ENCODE assay signal across 27 cellular contexts in the genomic region with DNA sequence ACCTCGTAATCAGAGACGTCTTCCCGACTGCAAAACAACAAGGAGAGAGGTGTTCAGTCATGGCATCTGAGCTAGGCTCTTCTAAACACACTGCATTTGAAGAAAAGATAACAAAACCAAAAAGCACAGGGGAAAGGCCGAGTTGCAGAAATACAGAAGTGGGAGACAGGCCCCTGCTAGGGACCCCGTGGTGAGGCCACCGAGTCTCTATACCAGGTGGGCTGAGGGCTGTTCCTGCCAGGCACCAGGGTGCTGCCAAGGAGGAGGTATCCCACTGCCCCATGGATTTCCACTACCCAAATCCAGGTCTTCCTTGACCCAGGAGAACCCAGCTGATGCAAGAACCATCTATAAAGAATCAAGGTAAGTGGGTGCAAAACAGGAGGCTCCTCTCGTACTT.
"Had no signal": no experiment of that assay in that cellular context is flagged by ENCODE, and none has a peak within 500 bp of the region (broad histone marks: within the 10 kb centered on the region; RNA-seq: fewer than 3 reads in every experiment).

No MANE protein-coding gene starts in this region.

- H3K27me3 ChIP-seq: ascending aorta, cardiac muscle cell, SJCRH30 had no signal

- H3K36me3 Mint-ChIP-seq: activated CD8-positive, alpha-beta memory T cell treated with anti-CD3 and anti-CD28 coated beads, Interleukin-2, amount 10 ng/mL, durations not matched to agents 7 days and 5 days; activated naive CD4-positive, alpha-beta T cell treated with anti-CD3 and anti-CD28 coated beads, Interleukin-2, amount 10 ng/mL, durations not matched to agents 7 days and 5 days; activated naive CD8-positive, alpha-beta T cell had no signal

- H3K27ac ChIP-seq: ascending aorta, cardiac muscle cell, SJCRH30, SK-N-MC had no signal

- H3K9me3 Mint-ChIP-seq: activated CD4-positive, alpha-beta memory T cell treated with anti-CD3 and anti-CD28 coated beads, Interleukin-2, amount 10 ng/mL, durations not matched to agents 7 days and 5 days; activated naive CD4-positive, alpha-beta T cell treated with anti-CD3 and anti-CD28 coated beads, Interleukin-2, amount 10 ng/mL, durations not matched to agents 7 days and 5 days; activated naive CD8-positive, alpha-beta T cell treated with anti-CD3 and anti-CD28 coated beads, Interleukin-2, amount 50 U/mL, for 24 hours; T-helper 1 cell treated with Interleukin-12 subunit alpha and Interleukin-12 subunit beta and Interleukin-4 antibody, amounts not matched to agents 30 μg/mL and 1 μg/mL, for 36 hours; T-helper 2 cell treated with Interferon-gamma antibody and Interleukin-4, amounts not matched to agents 5 μg/mL and 100 μg/mL, for 36 hours had no signal

- H3K4me3 Mint-ChIP-seq: activated CD4-positive, alpha-beta memory T cell treated with anti-CD3 and anti-CD28 coated beads, Interleukin-2, amount 10 ng/mL, durations not matched to agents 7 days and 5 days; activated CD8-positive, alpha-beta memory T cell treated with anti-CD3 and anti-CD28 coated beads, Interleukin-2, amount 10 ng/mL, durations not matched to agents 7 days and 5 days; activated naive CD4-positive, alpha-beta T cell treated with anti-CD3 and anti-CD28 coated beads, Interleukin-2, amount 10 ng/mL, durations not matched to agents 7 days and 5 days; activated naive CD8-positive, alpha-beta T cell; activated naive CD8-positive, alpha-beta T cell treated with anti-CD3 and anti-CD28 coated beads, Interleukin-2, amount 50 U/mL, for 24 hours; T-helper 1 cell treated with Interleukin-12 subunit alpha and Interleukin-12 subunit beta and Interleukin-4 antibody, amounts not matched to agents 30 μg/mL and 1 μg/mL, for 36 hours; T-helper 2 cell treated with Interferon-gamma antibody and Interleukin-4, amounts not matched to agents 5 μg/mL and 100 μg/mL, for 36 hours had no signal

- ATAC-seq: activated CD8-positive, alpha-beta memory T cell treated with anti-CD3 and anti-CD28 coated beads, Interleukin-2, amount 10 ng/mL, durations not matched to agents 7 days and 5 days; activated naive CD8-positive, alpha-beta T cell treated with anti-CD3 and anti-CD28 coated beads, Interleukin-2, amount 50 U/mL, for 24 hours; Panc1 had no signal

- H3K27ac Mint-ChIP-seq: activated CD4-positive, alpha-beta memory T cell treated with anti-CD3 and anti-CD28 coated beads, Interleukin-2, amount 10 ng/mL, durations not matched to agents 7 days and 5 days; activated CD8-positive, alpha-beta memory T cell treated with anti-CD3 and anti-CD28 coated beads, Interleukin-2, amount 10 ng/mL, durations not matched to agents 7 days and 5 days; activated naive CD4-positive, alpha-beta T cell treated with anti-CD3 and anti-CD28 coated beads, Interleukin-2, amount 10 ng/mL, durations not matched to agents 7 days and 5 days; activated naive CD8-positive, alpha-beta T cell; activated naive CD8-positive, alpha-beta T cell treated with anti-CD3 and anti-CD28 coated beads, Interleukin-2, amount 50 U/mL, for 24 hours; T-helper 1 cell treated with Interleukin-12 subunit alpha and Interleukin-12 subunit beta and Interleukin-4 antibody, amounts not matched to agents 30 μg/mL and 1 μg/mL, for 36 hours; T-helper 2 cell treated with Interferon-gamma antibody and Interleukin-4, amounts not matched to agents 5 μg/mL and 100 μg/mL, for 36 hours had no signal

- H3K36me3 ChIP-seq: ascending aorta, cardiac muscle cell, SJCRH30 had no signal

- H3K4me3 ChIP-seq: ascending aorta, cardiac muscle cell, SJCRH30, SK-N-MC had no signal

- H3K9me3 ChIP-seq: ascending aorta, SJCRH30 had no signal

- H3K4me1 ChIP-seq: ascending aorta, SJCRH30 had no signal

- DNase-seq: activated CD4-positive, alpha-beta memory T cell treated with anti-CD3 and anti-CD28 coated beads, Interleukin-2, amount 10 ng/mL, durations not matched to agents 7 days and 5 days; activated CD4-positive, alpha-beta T cell treated with anti-CD3 and anti-CD28 coated beads for 1 hour; activated CD4-positive, alpha-beta T cell treated with anti-CD3 and anti-CD28 coated beads for 48 hours; activated CD4-positive, CD25-positive, alpha-beta regulatory T cell; activated CD8-positive, alpha-beta memory T cell treated with anti-CD3 and anti-CD28 coated beads for 24 hours; activated CD8-positive, alpha-beta memory T cell treated with anti-CD3 and anti-CD28 coated beads, Interleukin-2, amount 10 ng/mL, durations not matched to agents 7 days and 5 days; activated CD8-positive, alpha-beta memory T cell treated with anti-CD3 and anti-CD28 coated beads, Interleukin-2, amount 50 U/mL, for 48 hours; activated effector memory CD4-positive, alpha-beta T cell treated with Interleukin-2 at 50 U/mL for 16 hours; activated naive CD4-positive, alpha-beta T cell treated with anti-CD3 and anti-CD28 coated beads, Interleukin-2, amount 10 ng/mL, durations not matched to agents 7 days and 5 days; activated naive CD8-positive, alpha-beta T cell treated with anti-CD3 and anti-CD28 coated beads, Interleukin-2, amount 50 U/mL, for 24 hours; activated T-cell treated with anti-CD3 and anti-CD28 coated beads, Interleukin-2, amount 50 U/mL, for 48 hours; NCI-H1105 treated with DMSO at 0.1 percent for 48 hours; NCI-H1436; NCI-H1930; NCI-H2081 treated with DMSO at 0.1 percent for 48 hours; NCI-H226; NCI-H446 treated with DMSO at 0.1 percent for 48 hours; NCI-H82; SHP77 had no signal

- H3K4me1 Mint-ChIP-seq: activated CD4-positive, alpha-beta memory T cell treated with anti-CD3 and anti-CD28 coated beads, Interleukin-2, amount 10 ng/mL, durations not matched to agents 7 days and 5 days; activated CD8-positive, alpha-beta memory T cell treated with anti-CD3 and anti-CD28 coated beads, Interleukin-2, amount 10 ng/mL, durations not matched to agents 7 days and 5 days; activated naive CD4-positive, alpha-beta T cell treated with anti-CD3 and anti-CD28 coated beads, Interleukin-2, amount 10 ng/mL, durations not matched to agents 7 days and 5 days; activated naive CD8-positive, alpha-beta T cell treated with anti-CD3 and anti-CD28 coated beads, Interleukin-2, amount 50 U/mL, for 24 hours had no signal
